In genomic region chr17:68238488-68238887, GRCh38 we compare ENCODE assay signal across 12 cellular contexts. TPM values are rescaled to one million over a fixed set of nuclear protein-coding genes. Genes with fewer than 3 reads are reported as not detected.
DNase-seq lines count a peak whose midpoint lies in the region; ATAC-seq, FAIRE-seq and TF ChIP-seq lines count a peak whose summit lies in the region.
"Had no signal": no experiment of that assay in that cellular context is flagged by ENCODE, and none has a peak within 500 bp of the region (broad histone marks: within the 10 kb centered on the region; RNA-seq: fewer than 3 reads in every experiment).

No MANE protein-coding gene starts in this region.

- H3K9ac ChIP-seq in Karpas-422 (ENCODE audit: low read length) = peak overlapping the region; percentile 76

- peak in 1 of 2 donors; percentile 8 for ATAC-seq in CD4-positive, CD25-positive, alpha-beta regulatory T cell (ENCODE audit: low read depth in 2 of 2)
- ATAC-seq in activated naive CD4-positive, alpha-beta T cell treated with anti-CD3 and anti-CD28 coated beads, Interleukin-2, amount 50 U/mL, for 72 hours = peak; percentile 17 to 41
- ATAC-seq in natural killer cell (no peak), HG02970 (IDR thresholded peaks at IDR 0.05; ENCODE audit: low FRiP score, unreplicated experiment) (no peak), HG03280 (IDR thresholded peaks at IDR 0.05; ENCODE audit: unreplicated experiment) (no peak)
- ATAC-seq: psoas muscle had no signal

- no peaks in the 10 kb centered on the region for H3K27me3 Mint-ChIP-seq in CD4-positive, CD25-positive, alpha-beta regulatory T cell
- no peaks in the 10 kb centered on the region for H3K27me3 Mint-ChIP-seq in natural killer cell (ENCODE audit: low read depth in 2 of 2)
- H3K27me3 Mint-ChIP-seq in HFFc6 (ENCODE audit: insufficient read depth) = peaks cover 1% of the 10 kb centered on the region; the same call in 1 of the 2 replicates

- H3K27ac ChIP-seq in CD4-positive, CD25-positive, alpha-beta regulatory T cell (ENCODE audit: insufficient read depth, low read length, poor library complexity, severe bottlenecking) = peak overlapping the region; percentile 84
- peak overlapping the region; percentile 100 for H3K27ac ChIP-seq in Karpas-422 (ENCODE audit: low read length)
- H3K27ac ChIP-seq in small intestine (ENCODE audit: low read depth in 1 of 2, low read length in 1 of 2) = peak overlapping the region in 1 of 2 donors; percentile 89
- H3K27ac ChIP-seq: psoas muscle had no signal

- intact Hi-C loops in natural killer cell (cut with micrococcal nuclease) = no loop called here

- H3K9me3 Mint-ChIP-seq in CD4-positive, CD25-positive, alpha-beta regulatory T cell = no peaks in the 10 kb centered on the region
- H3K9me3 Mint-ChIP-seq in activated naive CD4-positive, alpha-beta T cell treated with anti-CD3 and anti-CD28 coated beads, Interleukin-2, amount 50 U/mL, for 72 hours = no peaks in the 10 kb centered on the region
- no peaks in the 10 kb centered on the region for H3K9me3 Mint-ChIP-seq in natural killer cell
- H3K9me3 Mint-ChIP-seq in HFFc6 = no peaks in the 10 kb centered on the region

- H3K9me2 ChIP-seq in Karpas-422 (replicated peaks; ENCODE audit: insufficient read depth, low read length) = no peaks in the 10 kb centered on the region

- no peaks in the 10 kb centered on the region for H3K27me3 ChIP-seq in CD4-positive, CD25-positive, alpha-beta regulatory T cell (ENCODE audit: control insufficient read depth, insufficient read depth, low read length)
- no peaks in the 10 kb centered on the region for H3K27me3 ChIP-seq in Karpas-422 (ENCODE audit: low read length)
- H3K27me3 ChIP-seq in small intestine (ENCODE audit: control insufficient read depth in 2 of 2, insufficient read depth in 2 of 2, low read length in 2 of 2) = no peaks in the 10 kb centered on the region
- H3K27me3 ChIP-seq: heart left ventricle had no signal

- no peak for TF ChIP-seq CTCF in natural killer cell (IDR thresholded peaks at IDR 0.05)
- TF ChIP-seq CTCF in HFFc6 (IDR thresholded peaks at IDR 0.05) = no peak

- H3K4me1 ChIP-seq in CD4-positive, CD25-positive, alpha-beta regulatory T cell (ENCODE audit: control insufficient read depth, insufficient read depth, low read length, poor library complexity, severe bottlenecking) = peaks cover 27% of the 10 kb centered on the region
- H3K4me1 ChIP-seq in Karpas-422 (ENCODE audit: low read length) = peaks cover 68% of the 10 kb centered on the region
- H3K4me1 ChIP-seq in small intestine (ENCODE audit: control insufficient read depth in 2 of 2, insufficient read depth in 1 of 2, low read depth in 1 of 2, low read length in 1 of 2) = peaks cover 0 to 2% of the 10 kb centered on the region in 2 donors

- peak overlapping the region; percentile 96 to 99 (median 97) for H3K27ac Mint-ChIP-seq in CD4-positive, CD25-positive, alpha-beta regulatory T cell
- H3K27ac Mint-ChIP-seq in activated naive CD4-positive, alpha-beta T cell treated with anti-CD3 and anti-CD28 coated beads, Interleukin-2, amount 50 U/mL, for 72 hours = peak overlapping the region; percentile 95 to 98
- H3K27ac Mint-ChIP-seq in natural killer cell = peak overlapping the region; percentile 98 to 100
- no peak overlapping the region for H3K27ac Mint-ChIP-seq in HFFc6

- H3K4me2 ChIP-seq in Karpas-422 (ENCODE audit: low read depth, low read length, poor library complexity, severe bottlenecking) = peak overlapping the region; percentile 86

- peak in 2 of 3 donors; percentile 38 to 70 for DNase-seq in CD4-positive, CD25-positive, alpha-beta regulatory T cell
- DNase-seq in Karpas-422 (no peak), natural killer cell (no peak), small intestine (no peak), HFFc6 (no peak)
- no peak for DNase-seq in activated naive CD4-positive, alpha-beta T cell treated with anti-CD3 and anti-CD28 coated beads, Interleukin-2, amount 50 U/mL, for 72 hours (ENCODE audit: low spot score in 2 of 2)
- DNase-seq: heart left ventricle, NCI-H2081 treated with DMSO at 0.1 percent for 48 hours, psoas muscle had no signal

- no peaks in the 10 kb centered on the region for H3K36me3 Mint-ChIP-seq in CD4-positive, CD25-positive, alpha-beta regulatory T cell
- peaks cover 0 to 7% of the 10 kb centered on the region in 2 donors for H3K36me3 Mint-ChIP-seq in activated naive CD4-positive, alpha-beta T cell treated with anti-CD3 and anti-CD28 coated beads, Interleukin-2, amount 50 U/mL, for 72 hours
- H3K36me3 Mint-ChIP-seq in natural killer cell (no peaks in the 10 kb centered on the region), HFFc6 (ENCODE audit: low read depth) (no peaks in the 10 kb centered on the region)

- peaks cover 40% of the 10 kb centered on the region for H3K79me2 ChIP-seq in Karpas-422 (ENCODE audit: low read length)

- no peaks in the 10 kb centered on the region for H3K36me3 ChIP-seq in CD4-positive, CD25-positive, alpha-beta regulatory T cell (ENCODE audit: control insufficient read depth, insufficient read depth, low read length)
- H3K36me3 ChIP-seq in Karpas-422 (ENCODE audit: insufficient read depth, low read length) (no peaks in the 10 kb centered on the region), small intestine (ENCODE audit: control insufficient read depth in 2 of 2, insufficient read depth in 2 of 2, low read length in 2 of 2) (no peaks in the 10 kb centered on the region)
- H3K36me3 ChIP-seq: heart left ventricle had no signal

- no peaks in the 10 kb centered on the region for H4K20me1 ChIP-seq in Karpas-422 (ENCODE audit: insufficient read depth, low read depth, low read length)

- no peak for FAIRE-seq in small intestine (lab: Jason Lieb, UNC)
- FAIRE-seq: H1 had no signal

- no peaks in the 10 kb centered on the region for H3K9me3 ChIP-seq in CD4-positive, CD25-positive, alpha-beta regulatory T cell (ENCODE audit: control insufficient read depth in 2 of 2, low read length in 2 of 2)
- H3K9me3 ChIP-seq in Karpas-422 (ENCODE audit: low read length) (no peaks in the 10 kb centered on the region), small intestine (ENCODE audit: control insufficient read depth, low read depth) (no peaks in the 10 kb centered on the region)
- H3K9me3 ChIP-seq: heart left ventricle, psoas muscle had no signal

- H2AFZ ChIP-seq in Karpas-422 (ENCODE audit: low read length) = no peak overlapping the region

- 31 to 48% (median 45%) methylated on average over 2 of the region's 2 CpGs for WGBS in small intestine, 3 donors

- H3K4me1 Mint-ChIP-seq in CD4-positive, CD25-positive, alpha-beta regulatory T cell = peaks cover 25 to 47% (median 41%) of the 10 kb centered on the region in 4 donors
- H3K4me1 Mint-ChIP-seq in natural killer cell (peaks cover 64 to 65% of the 10 kb centered on the region in 2 donors), HFFc6 (ENCODE audit: low read depth) (peaks cover 13% of the 10 kb centered on the region)

- peak overlapping the region; percentile 86 for H3K4me3 ChIP-seq in CD4-positive, CD25-positive, alpha-beta regulatory T cell (ENCODE audit: low read depth, low read length)
- H3K4me3 ChIP-seq in Karpas-422 (ENCODE audit: low read length) = peak overlapping the region; percentile 58
- no peak overlapping the region for H3K4me3 ChIP-seq in small intestine (ENCODE audit: low read depth in 1 of 2, low read length in 2 of 2)
- H3K4me3 ChIP-seq: psoas muscle had no signal

- H3K4me3 Mint-ChIP-seq in CD4-positive, CD25-positive, alpha-beta regulatory T cell = peak overlapping the region; percentile 82 to 87 (median 85)
- H3K4me3 Mint-ChIP-seq in natural killer cell (peak overlapping the region; percentile 90), HFFc6 (no peak overlapping the region)

RNA-seq across cellular contexts. Expression of gene AMZ2, which starts 9.4 kb away (rescaled TPM):
- total RNA-seq in CD4-positive, CD25-positive, alpha-beta regulatory T cell = 58.6 TPM
- 100 to 1,000 TPM; 102 to 116 (median 114) TPM for polyA plus RNA-seq in CD4-positive, CD25-positive, alpha-beta regulatory T cell
- 66.7 and 136 TPM in 2 replicates for total RNA-seq in Karpas-422 (2014; rRNA removed; shearing (Covaris generic); ENCODE audit: low replicate concordance)
- total RNA-seq in activated naive CD4-positive, alpha-beta T cell treated with anti-CD3 and anti-CD28 coated beads, Interleukin-2, amount 50 U/mL, for 72 hours = 100 to 1,000 TPM; 106 to 113 TPM
- 100 to 1,000 TPM in 2 of 3 donors, 10 to 100 TPM in 1; 87.0 to 131 (median 107) TPM for total RNA-seq in natural killer cell
- 10 to 100 TPM; 29.1 to 38.0 (median 29.7) TPM for polyA plus RNA-seq in small intestine
- total RNA-seq in HFFc6 (2021; fragmentation: NEBNext Ultra II Directional; extraction: Animal tissue kit (Norgen Biotek cat#: 25700)) = 100 to 1,000 TPM; 108 to 127 (median 123) TPM

RNA-seq across cellular contexts. Expression of gene SLC16A6, which starts 52.4 kb away (rescaled TPM):
- total RNA-seq in CD4-positive, CD25-positive, alpha-beta regulatory T cell = 11.5 TPM
- polyA plus RNA-seq in CD4-positive, CD25-positive, alpha-beta regulatory T cell = 1 to 10 TPM; 1.9 to 5.1 (median 3.0) TPM
- total RNA-seq in Karpas-422 (2014; rRNA removed; shearing (Covaris generic); ENCODE audit: low replicate concordance) = 44.7 and 59.9 TPM in 2 replicates
- 1 to 10 TPM in 1 of 2 donors, under 1 TPM in 1; 0.39 to 2.4 TPM for total RNA-seq in activated naive CD4-positive, alpha-beta T cell treated with anti-CD3 and anti-CD28 coated beads, Interleukin-2, amount 50 U/mL, for 72 hours
- 10 to 100 TPM; 16.5 to 20.9 (median 19.4) TPM for total RNA-seq in natural killer cell
- polyA plus RNA-seq in small intestine = under 1 TPM in 1 of 3 donors, not detected in 2; 0.18 TPM
- total RNA-seq in HFFc6 (2021; fragmentation: NEBNext Ultra II Directional; extraction: Animal tissue kit (Norgen Biotek cat#: 25700)) = under 1 TPM; 0.12 to 0.56 (median 0.38) TPM

RNA-seq across cellular contexts. Expression of gene ARSG, which starts 52.8 kb away (rescaled TPM):
- 21.8 TPM for total RNA-seq in CD4-positive, CD25-positive, alpha-beta regulatory T cell
- 10 to 100 TPM; 10.3 to 13.7 (median 12.5) TPM for polyA plus RNA-seq in CD4-positive, CD25-positive, alpha-beta regulatory T cell
- total RNA-seq in Karpas-422 (2014; rRNA removed; shearing (Covaris generic); ENCODE audit: low replicate concordance) = 47.1 and 63.2 TPM in 2 replicates
- total RNA-seq in activated naive CD4-positive, alpha-beta T cell treated with anti-CD3 and anti-CD28 coated beads, Interleukin-2, amount 50 U/mL, for 72 hours = 10 to 100 TPM in 1 of 2 donors, 1 to 10 TPM in 1; 1.8 to 12.1 TPM
- 10 to 100 TPM; 34.8 to 52.3 (median 39.3) TPM for total RNA-seq in natural killer cell
- 1 to 10 TPM in 1 of 3 donors, under 1 TPM in 1, not detected in 1; 0.81 to 1.6 TPM for polyA plus RNA-seq in small intestine
- 1 to 10 TPM; 4.0 to 7.0 (median 5.0) TPM for total RNA-seq in HFFc6 (2021; fragmentation: NEBNext Ultra II Directional; extraction: Animal tissue kit (Norgen Biotek cat#: 25700))

Comparison
In these comparisons a context has a peak if more than half of its experiments do, and no peak if none do; other contexts are left out.
1. ATAC-seq: peak in activated naive CD4-positive, alpha-beta T cell treated with anti-CD3 and anti-CD28 coated beads, Interleukin-2, amount 50 U/mL, for 72 hours (2 of 2); none in natural killer cell (0 of 3), HG02970 (single experiment) and HG03280 (single experiment).
2. DNase-seq: peak in CD4-positive, CD25-positive, alpha-beta regulatory T cell (2 of 3); none in Karpas-422 (single experiment), activated naive CD4-positive, alpha-beta T cell treated with anti-CD3 and anti-CD28 coated beads, Interleukin-2, amount 50 U/mL, for 72 hours (0 of 2), natural killer cell (single experiment), small intestine (single experiment) and HFFc6 (single experiment).
3. H3K4me3 ChIP-seq: peak in CD4-positive, CD25-positive, alpha-beta regulatory T cell (single experiment) and Karpas-422 (single experiment); none in small intestine (0 of 2).